In the genomic region with DNA sequence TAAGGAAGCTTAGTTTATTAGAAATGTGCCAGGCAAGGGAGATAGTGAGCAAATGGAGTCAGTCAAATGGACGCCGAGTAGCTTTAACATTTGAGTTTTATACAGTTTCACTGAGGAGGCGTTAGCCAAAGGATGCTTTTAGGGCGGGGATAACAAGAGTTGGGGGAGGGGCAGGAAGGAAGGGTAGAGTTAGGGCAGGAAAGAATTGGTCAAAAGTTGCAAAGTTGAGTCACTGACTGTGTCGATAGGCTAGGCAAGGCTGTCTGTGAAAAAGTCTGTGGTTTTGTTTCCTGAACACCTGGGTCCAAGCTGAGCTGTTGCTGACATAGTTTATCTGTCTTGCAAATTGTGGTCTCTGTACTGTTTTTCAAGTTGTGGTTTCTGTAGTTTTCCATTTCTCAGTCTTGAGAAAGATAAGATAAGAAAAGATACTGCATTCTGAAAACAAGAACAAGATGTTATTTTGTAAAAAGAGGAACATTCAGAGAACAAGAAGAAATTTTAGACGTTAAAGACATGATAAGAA, we compare ENCODE assay signal across 8 cellular contexts.
DNase-seq lines count a peak whose midpoint lies in the region; ATAC-seq and TF ChIP-seq lines count a peak whose summit lies in the region.

No MANE protein-coding gene starts in this region.

- peaks cover 17% of the 10 kb centered on the region for H3K36me3 Mint-ChIP-seq in CD4-positive, CD25-positive, alpha-beta regulatory T cell
- peaks cover 14% of the 10 kb centered on the region for H3K36me3 Mint-ChIP-seq in IgD-negative memory B cell
- peaks cover 80% of the 10 kb centered on the region for H3K36me3 Mint-ChIP-seq in activated CD4-positive, alpha-beta memory T cell treated with anti-CD3 and anti-CD28 coated beads, Interleukin-2, amount 10 ng/mL, durations not matched to agents 7 days and 5 days (ENCODE audit: low read depth)

- peak overlapping the region; percentile 87 for H3K27ac ChIP-seq in CD4-positive, CD25-positive, alpha-beta regulatory T cell (ENCODE audit: insufficient read depth, low read length, poor library complexity, severe bottlenecking)
- H3K27ac ChIP-seq in esophagus squamous epithelium (peak overlapping the region; percentile 12 to 62 (median 55)), caudate nucleus (ENCODE audit: low read depth, low read length) (no peak overlapping the region)

- peaks cover 16 to 75% (median 32%) of the 10 kb centered on the region in 4 donors for H3K4me1 Mint-ChIP-seq in CD4-positive, CD25-positive, alpha-beta regulatory T cell
- H3K4me1 Mint-ChIP-seq in IgD-negative memory B cell: peaks cover 32 to 36% (median 32%) of the 10 kb centered on the region in 3 donors
- peaks cover 53% of the 10 kb centered on the region for H3K4me1 Mint-ChIP-seq in activated CD4-positive, alpha-beta memory T cell treated with anti-CD3 and anti-CD28 coated beads, Interleukin-2, amount 10 ng/mL, durations not matched to agents 7 days and 5 days

- peak; percentile 99 for ATAC-seq in CD4-positive, CD25-positive, alpha-beta regulatory T cell (ENCODE audit: low read depth in 2 of 2)
- ATAC-seq in GM21447 (IDR thresholded peaks at IDR 0.05; ENCODE audit: unreplicated experiment): peak; percentile 98

- H3K36me3 ChIP-seq in CD4-positive, CD25-positive, alpha-beta regulatory T cell (ENCODE audit: control insufficient read depth, insufficient read depth, low read length): no peaks in the 10 kb centered on the region
- H3K36me3 ChIP-seq in esophagus squamous epithelium: no peaks in the 10 kb centered on the region

- peak overlapping the region; percentile 59 for H3K4me3 ChIP-seq in CD4-positive, CD25-positive, alpha-beta regulatory T cell (ENCODE audit: low read depth, low read length)
- H3K4me3 ChIP-seq in esophagus squamous epithelium (no peak overlapping the region), foreskin fibroblast (ENCODE audit: low read depth in 1 of 2, low read length in 2 of 2) (no peak overlapping the region)

- H3K27me3 Mint-ChIP-seq in CD4-positive, CD25-positive, alpha-beta regulatory T cell: peaks cover 5% of the 10 kb centered on the region
- no peaks in the 10 kb centered on the region for H3K27me3 Mint-ChIP-seq in IgD-negative memory B cell
- H3K27me3 Mint-ChIP-seq in activated CD4-positive, alpha-beta memory T cell treated with anti-CD3 and anti-CD28 coated beads, Interleukin-2, amount 10 ng/mL, durations not matched to agents 7 days and 5 days: no peaks in the 10 kb centered on the region

- CTCF ChIA-PET in activated CD4-positive, alpha-beta memory T cell treated with anti-CD3 and anti-CD28 coated beads, Interleukin-2, amount 10 ng/mL, durations not matched to agents 7 days and 5 days (lab: Charles Lee): interaction anchor here (0.7 to 2.6 kb wide), 11 partner anchors 9 to 237 kb away, joined by 3 to 7 read pairs (median 4); a partner anchor contains a TSS

- H3K27ac Mint-ChIP-seq in CD4-positive, CD25-positive, alpha-beta regulatory T cell: peak overlapping the region; percentile 92 to 99 (median 94)
- H3K27ac Mint-ChIP-seq in IgD-negative memory B cell: peak overlapping the region; percentile 95 to 99 (median 96)
- peak overlapping the region; percentile 97 for H3K27ac Mint-ChIP-seq in activated CD4-positive, alpha-beta memory T cell treated with anti-CD3 and anti-CD28 coated beads, Interleukin-2, amount 10 ng/mL, durations not matched to agents 7 days and 5 days

- 33 to 47% methylated on average over 6 of the region's 6 CpGs for whole genome bisulfite sequencing in esophagus squamous epithelium, 2 donors

- peaks cover 5 to 63% (median 14%) of the 10 kb centered on the region in 7 donors for H3K9me3 Mint-ChIP-seq in CD4-positive, CD25-positive, alpha-beta regulatory T cell
- peaks cover 14 to 29% (median 26%) of the 10 kb centered on the region in 3 donors for H3K9me3 Mint-ChIP-seq in IgD-negative memory B cell
- H3K9me3 Mint-ChIP-seq in activated CD4-positive, alpha-beta memory T cell treated with anti-CD3 and anti-CD28 coated beads, Interleukin-2, amount 10 ng/mL, durations not matched to agents 7 days and 5 days: peaks cover 49% of the 10 kb centered on the region

- no peaks in the 10 kb centered on the region for H3K27me3 ChIP-seq in CD4-positive, CD25-positive, alpha-beta regulatory T cell (ENCODE audit: control insufficient read depth, insufficient read depth, low read length)
- no peaks in the 10 kb centered on the region for H3K27me3 ChIP-seq in esophagus squamous epithelium

- no peak for TF ChIP-seq CTCF in esophagus squamous epithelium (IDR thresholded peaks at IDR 0.05)
- TF ChIP-seq CTCF in foreskin fibroblast (IDR thresholded peaks at IDR 0.05; ENCODE audit: low read depth, low read length): no peak

- H3K4me1 ChIP-seq in CD4-positive, CD25-positive, alpha-beta regulatory T cell (ENCODE audit: control insufficient read depth, insufficient read depth, low read length, poor library complexity, severe bottlenecking): peaks cover 37% of the 10 kb centered on the region
- H3K4me1 ChIP-seq in esophagus squamous epithelium: peaks cover 0 to 14% (median 12%) of the 10 kb centered on the region in 3 donors

- intact Hi-C loops in esophagus squamous epithelium (cut with DNase I): no loop called here

- POLR2A ChIA-PET in activated CD4-positive, alpha-beta memory T cell treated with anti-CD3 and anti-CD28 coated beads, Interleukin-2, amount 10 ng/mL, durations not matched to agents 7 days and 5 days (lab: Charles Lee): interaction anchor here (0.6 to 5.5 kb wide), 23 partner anchors 14 to 244 kb away, joined by 3 to 74 read pairs (median 4); a partner anchor contains a TSS

- H3K9me3 ChIP-seq in CD4-positive, CD25-positive, alpha-beta regulatory T cell (ENCODE audit: control insufficient read depth in 2 of 2, low read length in 2 of 2): peaks cover 15 to 37% of the 10 kb centered on the region in 2 experiments
- no peaks in the 10 kb centered on the region for H3K9me3 ChIP-seq in esophagus squamous epithelium

- H3K4me3 Mint-ChIP-seq in CD4-positive, CD25-positive, alpha-beta regulatory T cell: peak overlapping the region; percentile 67 to 85 (median 77)
- H3K4me3 Mint-ChIP-seq in IgD-negative memory B cell: peak overlapping the region; percentile 75 to 91 (median 84)
- peak overlapping the region; percentile 48 for H3K4me3 Mint-ChIP-seq in activated CD4-positive, alpha-beta memory T cell treated with anti-CD3 and anti-CD28 coated beads, Interleukin-2, amount 10 ng/mL, durations not matched to agents 7 days and 5 days

- DNase-seq in CD4-positive, CD25-positive, alpha-beta regulatory T cell: peak; percentile 75 to 96 (median 93)
- DNase-seq in activated CD4-positive, alpha-beta memory T cell treated with anti-CD3 and anti-CD28 coated beads, Interleukin-2, amount 10 ng/mL, durations not matched to agents 7 days and 5 days: peak; percentile 91
- DNase-seq in esophagus squamous epithelium (lab: John Stamatoyannopoulos, UW) (peak; percentile 49), foreskin fibroblast (no peak), caudate nucleus (lab: John Stamatoyannopoulos, UW) (no peak)
- peak; percentile 75 to 90 for DNase-seq in stimulated activated CD4-positive, alpha-beta T cell treated with anti-CD3 and anti-CD28 coated beads, Interleukin-2, amount 100 ng/mL, for 24 hours

- peak in 1 of 4 donors; percentile 37 for TF ChIP-seq POLR2A in esophagus squamous epithelium (IDR thresholded peaks at IDR 0.05)

Comparison
In these comparisons a context has a peak if more than half of its experiments do, and no peak if none do; other contexts are left out.
1. DNase-seq: peak in CD4-positive, CD25-positive, alpha-beta regulatory T cell (3 of 3), activated CD4-positive, alpha-beta memory T cell treated with anti-CD3 and anti-CD28 coated beads, Interleukin-2, amount 10 ng/mL, durations not matched to agents 7 days and 5 days (single experiment), esophagus squamous epithelium (single experiment) and stimulated activated CD4-positive, alpha-beta T cell treated with anti-CD3 and anti-CD28 coated beads, Interleukin-2, amount 100 ng/mL, for 24 hours (2 of 2); none in foreskin fibroblast (0 of 2) and caudate nucleus (0 of 61).
2. Peak in every context shown above with its lines, with median percentiles within 50 percentile points of each other: H3K27ac Mint-ChIP-seq and H3K4me3 Mint-ChIP-seq.